9 cellular contexts compared by ENCODE assay signal in the genomic region with DNA sequence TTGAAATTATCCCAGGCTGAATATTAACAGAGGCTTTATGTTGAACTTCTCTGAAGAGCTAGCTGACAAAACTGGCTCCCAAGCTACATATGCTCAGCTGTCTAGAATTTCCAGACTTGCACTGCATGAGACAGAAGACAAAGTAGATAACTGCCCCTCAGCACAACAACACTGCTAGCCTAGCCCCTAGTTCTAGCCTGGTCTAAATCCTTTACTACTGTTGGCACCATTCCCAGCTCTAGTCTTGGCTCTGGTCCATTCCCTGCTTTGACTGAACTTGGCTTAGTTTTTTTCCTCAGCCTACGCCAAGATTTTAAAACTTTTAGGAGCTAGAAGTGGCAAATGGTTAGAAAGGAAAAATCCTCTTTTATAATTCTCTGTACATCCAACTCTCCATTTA. TPM values are rescaled to one million over a fixed set of nuclear protein-coding genes. Genes with fewer than 3 reads are reported as not detected.
DNase-seq lines count a peak whose midpoint lies in the region; ATAC-seq and TF ChIP-seq lines count a peak whose summit lies in the region.
"Had no signal": no experiment of that assay in that cellular context is flagged by ENCODE, and none has a peak within 500 bp of the region (broad histone marks: within the 10 kb centered on the region; RNA-seq: fewer than 3 reads in every experiment).

No MANE protein-coding gene starts in this region.

- POLR2A ChIA-PET in naive thymus-derived CD8-positive, alpha-beta T cell (lab: Charles Lee) = no interaction called here

- H3K27ac ChIP-seq in prostate gland = no peak overlapping the region

- peaks cover 0 to 1% (median 0%) of the 10 kb centered on the region in 3 donors for H3K36me3 Mint-ChIP-seq in naive thymus-derived CD8-positive, alpha-beta T cell

- peak; percentile 9 for DNase-seq in DMS153 (lab: John Stamatoyannopoulos, UW)
- peak; percentile 18 to 77 for DNase-seq in NCI-H446 (lab: John Stamatoyannopoulos, UW)
- peak; percentile 28 for DNase-seq in fibroblast of gingiva (ENCODE audit: low read depth)
- peak; percentile 33 for DNase-seq in prostate gland (ENCODE audit: low spot score)
- no peak for DNase-seq in lower leg skin (ENCODE audit: low spot score in 2 of 2)
- DNase-seq in naive thymus-derived CD8-positive, alpha-beta T cell = no peak
- DNase-seq: NCI-H1048 had no signal

- H3K9me3 ChIP-seq in prostate gland = no peaks in the 10 kb centered on the region

- peaks cover 0 to 14% (median 1%) of the 10 kb centered on the region in 5 donors for H3K27me3 Mint-ChIP-seq in naive thymus-derived CD8-positive, alpha-beta T cell

- WGBS in prostate gland = 24% methylated on average over 1 of the region's 1 CpG
- WGBS in lower leg skin, 2 donors = 5 to 10% methylated on average over 1 of the region's 1 CpG

- H3K4me1 Mint-ChIP-seq in naive thymus-derived CD8-positive, alpha-beta T cell = peaks cover 0 to 9% (median 7%) of the 10 kb centered on the region in 4 donors

- no peak for TF ChIP-seq POLR2A in prostate gland (IDR thresholded peaks at IDR 0.05)
- no peak for TF ChIP-seq POLR2A in lower leg skin (IDR thresholded peaks at IDR 0.05)
- no peak for TF ChIP-seq POLR2A in GM18505 (IDR thresholded peaks at IDR 0.05; ENCODE audit: borderline replicate concordance, extremely low read depth, insufficient read depth, insufficient read length)

- TF ChIP-seq CTCF in prostate gland (IDR thresholded peaks at IDR 0.05) (no peak), lower leg skin (IDR thresholded peaks at IDR 0.05) (no peak)

- ATAC-seq in GM18868 (IDR thresholded peaks at IDR 0.05; ENCODE audit: unreplicated experiment) = no peak
- no peak for ATAC-seq in GM18505 (IDR thresholded peaks at IDR 0.05; ENCODE audit: unreplicated experiment)
- no peak for ATAC-seq in naive thymus-derived CD8-positive, alpha-beta T cell

- H3K27ac Mint-ChIP-seq in naive thymus-derived CD8-positive, alpha-beta T cell = no peak overlapping the region

- H3K27me3 ChIP-seq in prostate gland (replicated peaks; ENCODE audit: insufficient read depth) = no peaks in the 10 kb centered on the region

- H3K4me3 Mint-ChIP-seq in naive thymus-derived CD8-positive, alpha-beta T cell = no peak overlapping the region

- H3K36me3 ChIP-seq in prostate gland = no peaks in the 10 kb centered on the region

- no peaks in the 10 kb centered on the region for H3K4me1 ChIP-seq in prostate gland (replicated peaks)

- intact Hi-C loops in prostate gland (cut with DNase I) (no loop called here), lower leg skin (cut with DNase I; ENCODE audit: low total_unique reads) (no loop called here)

- H3K9me3 Mint-ChIP-seq in naive thymus-derived CD8-positive, alpha-beta T cell = peaks cover 0 to under 1% (median 0%) of the 10 kb centered on the region in 9 donors

- H3K4me3 ChIP-seq in prostate gland = no peak overlapping the region
- H3K4me3 ChIP-seq in lower leg skin (ENCODE audit: low read depth, poor library complexity, severe bottlenecking) = no peak overlapping the region

RNA-seq across cellular contexts. Expression of a gene that starts 7.6 kb away (rescaled TPM):
- total RNA-seq in prostate gland (10 to 100 TPM; 18.7 to 26.2 TPM), lower leg skin (10 to 100 TPM in 1 of 4 donors, 1 to 10 TPM in 3; 4.9 to 20.1 (median 8.1) TPM)
- under 1 TPM in 1 of 2 experiments, not detected in 1; 0.05 TPM for total RNA-seq in naive thymus-derived CD8-positive, alpha-beta T cell
- polyA plus RNA-seq in naive thymus-derived CD8-positive, alpha-beta T cell = not detected

RNA-seq across cellular contexts. Expression of a gene that starts 57.9 kb away (rescaled TPM):
- total RNA-seq in prostate gland = 10 to 100 TPM; 28.6 to 41.8 TPM
- 10 to 100 TPM; 12.6 to 33.2 (median 24.9) TPM for total RNA-seq in lower leg skin
- 10 to 100 TPM; 10.6 to 13.3 TPM for total RNA-seq in naive thymus-derived CD8-positive, alpha-beta T cell
- polyA plus RNA-seq in naive thymus-derived CD8-positive, alpha-beta T cell = 10 to 100 TPM; 13.6 to 21.2 (median 14.8) TPM

Comparison
In these comparisons a context has a peak if more than half of its experiments do, and no peak if none do; other contexts are left out.
1. DNase-seq: peak in DMS153 (single experiment), NCI-H446 (2 of 2), fibroblast of gingiva (single experiment) and prostate gland (single experiment); none in lower leg skin (0 of 2) and naive thymus-derived CD8-positive, alpha-beta T cell (0 of 10).
2. RNA of a gene that starts 7.6 kb away (total RNA-seq): 18.7 to 26.2 TPM in prostate gland and 4.9 to 20.1 TPM in lower leg skin; 0.05 TPM in naive thymus-derived CD8-positive, alpha-beta T cell; every median in the first group is over 4 times any median in the second.